In genomic region chr1:22208265-22208972, GRCh38 we compare ENCODE assay signal across 15 cellular contexts.
DNase-seq lines count a peak whose midpoint lies in the region; ATAC-seq and TF ChIP-seq lines count a peak whose summit lies in the region.
"Had no signal": no experiment of that assay in that cellular context is flagged by ENCODE, and none has a peak within 500 bp of the region (broad histone marks: within the 10 kb centered on the region; RNA-seq: fewer than 3 reads in every experiment).

No MANE protein-coding gene starts in this region.

- TF ChIP-seq POLR2A in sigmoid colon (IDR thresholded peaks at IDR 0.05), result no peak

- TF ChIP-seq CTCF in sigmoid colon (IDR thresholded peaks at IDR 0.05), result no peak

- peaks cover 0 to 3% (median 0%) of the 10 kb centered on the region in 4 donors for H3K4me1 ChIP-seq in sigmoid colon
- H3K4me1 ChIP-seq: heart right ventricle had no signal

- no peak for ATAC-seq in GM19395 (IDR thresholded peaks at IDR 0.05; ENCODE audit: unreplicated experiment)
- ATAC-seq: activated CD4-positive, alpha-beta T cell treated with anti-CD3 and anti-CD28 coated beads for 36 hours; heart right ventricle had no signal

- in situ Hi-C loops in KBM-7 (cut with MboI; ENCODE audit: low pct_unique_long_range_greater_than_20kb, low sequenced_read_pairs), result no loop called here

- peaks cover 13 to 68% (median 53%) of the 10 kb centered on the region in 3 donors for H3K27me3 ChIP-seq in sigmoid colon

- no peak for TF ChIP-seq EP300 in sigmoid colon (IDR thresholded peaks at IDR 0.05)

- H3K27ac ChIP-seq in sigmoid colon, result no peak overlapping the region
- H3K27ac ChIP-seq: ascending aorta, heart right ventricle, tibial artery had no signal

- intact Hi-C loops in sigmoid colon (cut with DNase I), result no loop called here

- H3K4me3 ChIP-seq in sigmoid colon, result no peak overlapping the region
- H3K4me3 ChIP-seq: ascending aorta, heart right ventricle, tibial artery had no signal

- no peaks in the 10 kb centered on the region for H3K36me3 ChIP-seq in sigmoid colon
- H3K36me3 ChIP-seq: ascending aorta, heart right ventricle, tibial artery had no signal

- DNase-seq in NCI-H1417 (lab: John Stamatoyannopoulos, UW) (peak in 2 of 3 experiments; percentile 22 to 56), NCI-H1417 treated with DMSO at 0.1 percent for 48 hours (lab: John Stamatoyannopoulos, UW) (no peak), RPMI8226 (peak; percentile 30), iPS-NIHi11 (ENCODE audit: low spot score) (peak; percentile 46), sigmoid colon (peak; percentile 40), KBM-7 (no peak)
- DNase-seq in activated CD4-positive, alpha-beta T cell treated with anti-CD3 and anti-CD28 coated beads, Interleukin-2, amount 50 U/mL, for 1 hour, result no peak
- DNase-seq: activated CD4-positive, alpha-beta T cell treated with anti-CD3 and anti-CD28 coated beads for 36 hours; heart right ventricle; IMR-90; NCI-H1930; stimulated activated CD4-positive, alpha-beta T cell treated with anti-CD3 and anti-CD28 coated beads, Interleukin-15, amount 100 ng/mL, for 24 hours; tibial artery had no signal

- WGBS in sigmoid colon, 2 donors, result 46 to 53% methylated on average over 21 of the region's 21 CpGs

- H3K9me3 ChIP-seq in sigmoid colon, result no peaks in the 10 kb centered on the region
- H3K9me3 ChIP-seq: ascending aorta, heart right ventricle, tibial artery had no signal

Comparison
In these comparisons a context has a peak if more than half of its experiments do, and no peak if none do; other contexts are left out.
1. DNase-seq: peak in NCI-H1417 (2 of 3), RPMI8226 (single experiment), iPS-NIHi11 (single experiment) and sigmoid colon (single experiment); none in NCI-H1417 treated with DMSO at 0.1 percent for 48 hours (single experiment), KBM-7 (single experiment) and activated CD4-positive, alpha-beta T cell treated with anti-CD3 and anti-CD28 coated beads, Interleukin-2, amount 50 U/mL, for 1 hour (single experiment).